7 cellular contexts compared by ENCODE assay signal in genomic region chr17:7650509-7651096, GRCh38. TPM values are rescaled to one million over a fixed set of nuclear protein-coding genes. Genes with fewer than 3 reads are reported as not detected.
A peak's percentile ranks its signal among the peaks of the same experiment; 100 is the strongest.
DNase-seq lines count a peak whose midpoint lies in the region; ATAC-seq lines count a peak whose summit lies in the region.

A gene with protein sequence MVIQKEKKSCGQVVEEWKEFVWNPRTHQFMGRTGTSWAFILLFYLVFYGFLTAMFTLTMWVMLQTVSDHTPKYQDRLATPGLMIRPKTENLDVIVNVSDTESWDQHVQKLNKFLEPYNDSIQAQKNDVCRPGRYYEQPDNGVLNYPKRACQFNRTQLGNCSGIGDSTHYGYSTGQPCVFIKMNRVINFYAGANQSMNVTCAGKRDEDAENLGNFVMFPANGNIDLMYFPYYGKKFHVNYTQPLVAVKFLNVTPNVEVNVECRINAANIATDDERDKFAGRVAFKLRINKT (plus strand): TSS chr17:7650926. CDS start chr17:7651519, 593 bp downstream.

- no peak within 1 kb of the TSS for H3K9ac ChIP-seq in GM23248
- peak within 1 kb of the TSS; percentile 87 for H3K9ac ChIP-seq in endocrine pancreas (ENCODE audit: control insufficient read depth, insufficient read depth, low read length)

- DNase-seq in GM23248 = peak; percentile 46
- peak; percentile 50 for DNase-seq in NCI-H510A treated with DMSO at 0.1 percent for 48 hours (lab: John Stamatoyannopoulos, UW)
- DNase-seq in activated CD8-positive, alpha-beta memory T cell treated with anti-CD3 and anti-CD28 coated beads, Interleukin-2, amount 50 U/mL, for 24 hours (ENCODE audit: extremely low read depth) = peak; percentile 33
- peak; percentile 32 for DNase-seq in middle frontal gyrus (ENCODE audit: extremely low spot score, low spot score)
- DNase-seq in stimulated activated CD8-positive, alpha-beta memory T cell treated with anti-CD3 and anti-CD28 coated beads, Interleukin-15, amount 100 ng/mL, for 4 hours (ENCODE audit: low read depth in 2 of 2) = peak; percentile 53 to 57

- peak within 1 kb of the TSS; percentile 58; the same call in 1 of the 2 replicates for H2AFZ ChIP-seq in GM23248

- H3K27ac ChIP-seq in GM23248 = no peak within 1 kb of the TSS

- no peaks in the 10 kb centered on the region for H3K9me2 ChIP-seq in GM23248 (ENCODE audit: insufficient read depth)

- H3K4me1 ChIP-seq in GM23248 (ENCODE audit: insufficient read depth) = no peaks in the 10 kb centered on the region; the same call in 1 of the 2 replicates
- H3K4me1 ChIP-seq in endocrine pancreas (ENCODE audit: control insufficient read depth, insufficient read depth, low read length) = no peaks in the 10 kb centered on the region

- ATAC-seq in GM21390 (IDR thresholded peaks at IDR 0.05; ENCODE audit: unreplicated experiment) = no peak

- H3K4me2 ChIP-seq in GM23248 (ENCODE audit: unreplicated experiment) = peak within 1 kb of the TSS; percentile 82

- H3K9me3 ChIP-seq in GM23248 (ENCODE audit: low read depth) (no peaks in the 10 kb centered on the region), endocrine pancreas (ENCODE audit: control insufficient read depth, low read length) (no peaks in the 10 kb centered on the region)

- H3K27me3 ChIP-seq in GM23248 (replicated peaks; ENCODE audit: insufficient read depth) = peaks cover 42% of the 10 kb centered on the region
- no peaks in the 10 kb centered on the region for H3K27me3 ChIP-seq in endocrine pancreas (ENCODE audit: control insufficient read depth, insufficient read depth, low read length)

- no peaks in the 10 kb centered on the region for H3K79me2 ChIP-seq in GM23248 (ENCODE audit: insufficient read depth)

- H3K36me3 ChIP-seq in GM23248 (ENCODE audit: low read depth) (no peaks in the 10 kb centered on the region), endocrine pancreas (ENCODE audit: control insufficient read depth, insufficient read depth, low read length) (no peaks in the 10 kb centered on the region)

- in situ Hi-C loops in GM23248 (cut with MboI) = no loop called here

- no peaks in the 10 kb centered on the region for H4K20me1 ChIP-seq in GM23248 (ENCODE audit: insufficient read depth)

- H3F3A ChIP-seq in GM23248 (ENCODE audit: insufficient read depth) = no peaks in the 10 kb centered on the region

- WGBS in GM23248 (ENCODE audit: low coverage in 1 of 2, low lambda C conversion rate in 2 of 2, missing lambda C conversion rate in 2 of 2), 2 experiments = 5 to 8% methylated on average over 15 to 25 of the region's 34 CpGs

- H3K4me3 ChIP-seq in GM23248 (peak within 1 kb of the TSS; percentile 61), endocrine pancreas (ENCODE audit: control insufficient read depth, insufficient read depth, low read length) (no peak within 1 kb of the TSS)

RNA-seq across cellular contexts. Expression of the gene that starts here (rescaled TPM):
- total RNA-seq in GM23248 (2014; rRNA removed; shearing (Covaris generic)) = not detected in 2 replicates
- polyA plus RNA-seq in GM23248 (2016; fragmentation: Nextera tagmentation; extraction: Ambion mirVana) = 0.24 TPM in 1 of 2 replicates, not detected in the other

Comparison
In these comparisons a context has a peak if more than half of its experiments do, and no peak if none do; other contexts are left out.
1. Peak in DNase-seq, H3K4me3 ChIP-seq and H3K4me2 ChIP-seq in GM23248; RNA of the gene not detected or under 1 TPM.